In the genomic region with DNA sequence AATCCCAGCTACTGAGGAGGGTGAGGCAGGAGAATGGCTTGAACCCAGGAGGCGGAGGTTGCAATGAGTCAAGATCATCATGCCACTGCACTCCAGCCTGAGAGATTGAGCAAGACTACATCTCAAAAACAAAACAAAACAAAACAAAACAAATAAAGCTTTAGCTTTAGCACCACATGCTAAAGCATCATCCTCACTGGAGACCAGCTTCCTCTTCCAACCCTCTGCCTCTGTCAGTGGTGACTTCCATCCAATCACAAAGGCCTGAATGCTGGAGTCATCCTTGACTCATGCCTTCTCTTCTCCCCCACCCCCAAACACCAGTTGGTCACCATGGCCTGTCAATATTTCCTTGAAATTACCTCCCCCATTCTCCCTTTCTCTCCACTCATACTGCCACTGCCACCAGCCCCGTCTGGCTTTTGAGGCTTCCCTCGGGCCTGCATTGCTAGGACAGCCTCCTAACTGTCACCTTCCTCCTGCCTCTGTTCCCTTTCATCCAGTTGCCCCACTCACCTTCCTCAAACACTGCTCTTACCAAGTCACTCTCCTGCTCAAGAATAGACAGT, we compare ENCODE assay signal across 1 cellular context.
TF ChIP-seq lines count a peak whose summit lies in the region.

No MANE protein-coding gene starts in this region.

TF ChIP-seq in K562, 482 proteins besides CTCF, POLR2A, EP300 and RAD21 (continued from another document and continues in another):
- no peak for TF ChIP-seq TCF7 (IDR thresholded peaks at IDR 0.05; ENCODE audit: borderline replicate concordance)
- TF ChIP-seq TFE3 (CRISPR knock-in tag; IDR thresholded peaks at IDR 0.05), result no peak
- 0 out of 2 replicates have a peak, but pooled peaks have one; percentile 39 for TF ChIP-seq CTBP1 (IDR thresholded peaks at IDR 0.05; ENCODE audit: borderline replicate concordance)
- peak; percentile 45; the same call in 1 of the 2 replicates for TF ChIP-seq SMARCA4 (IDR thresholded peaks at IDR 0.05)
- TF ChIP-seq CREB1 (IDR thresholded peaks at IDR 0.05), result no peak
- TF ChIP-seq CREB1 (CRISPR knock-in tag; IDR thresholded peaks at IDR 0.05), result no peak; the same call in 1 of the 2 replicates
- TF ChIP-seq, protein P1, sequence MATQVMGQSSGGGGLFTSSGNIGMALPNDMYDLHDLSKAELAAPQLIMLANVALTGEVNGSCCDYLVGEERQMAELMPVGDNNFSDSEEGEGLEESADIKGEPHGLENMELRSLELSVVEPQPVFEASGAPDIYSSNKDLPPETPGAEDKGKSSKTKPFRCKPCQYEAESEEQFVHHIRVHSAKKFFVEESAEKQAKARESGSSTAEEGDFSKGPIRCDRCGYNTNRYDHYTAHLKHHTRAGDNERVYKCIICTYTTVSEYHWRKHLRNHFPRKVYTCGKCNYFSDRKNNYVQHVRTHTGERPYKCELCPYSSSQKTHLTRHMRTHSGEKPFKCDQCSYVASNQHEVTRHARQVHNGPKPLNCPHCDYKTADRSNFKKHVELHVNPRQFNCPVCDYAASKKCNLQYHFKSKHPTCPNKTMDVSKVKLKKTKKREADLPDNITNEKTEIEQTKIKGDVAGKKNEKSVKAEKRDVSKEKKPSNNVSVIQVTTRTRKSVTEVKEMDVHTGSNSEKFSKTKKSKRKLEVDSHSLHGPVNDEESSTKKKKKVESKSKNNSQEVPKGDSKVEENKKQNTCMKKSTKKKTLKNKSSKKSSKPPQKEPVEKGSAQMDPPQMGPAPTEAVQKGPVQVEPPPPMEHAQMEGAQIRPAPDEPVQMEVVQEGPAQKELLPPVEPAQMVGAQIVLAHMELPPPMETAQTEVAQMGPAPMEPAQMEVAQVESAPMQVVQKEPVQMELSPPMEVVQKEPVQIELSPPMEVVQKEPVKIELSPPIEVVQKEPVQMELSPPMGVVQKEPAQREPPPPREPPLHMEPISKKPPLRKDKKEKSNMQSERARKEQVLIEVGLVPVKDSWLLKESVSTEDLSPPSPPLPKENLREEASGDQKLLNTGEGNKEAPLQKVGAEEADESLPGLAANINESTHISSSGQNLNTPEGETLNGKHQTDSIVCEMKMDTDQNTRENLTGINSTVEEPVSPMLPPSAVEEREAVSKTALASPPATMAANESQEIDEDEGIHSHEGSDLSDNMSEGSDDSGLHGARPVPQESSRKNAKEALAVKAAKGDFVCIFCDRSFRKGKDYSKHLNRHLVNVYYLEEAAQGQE (CRISPR knock-in tag; IDR thresholded peaks at IDR 0.05; ENCODE audit: low read depth), result no peak
- no peak for TF ChIP-seq BACH1 (tag; IDR thresholded peaks at IDR 0.05)
- TF ChIP-seq NFE2L1 (tag; IDR thresholded peaks at IDR 0.05; ENCODE audit: borderline replicate concordance, low read depth), result no peak
- no peak for TF ChIP-seq ZNF277 (CRISPR knock-in tag; IDR thresholded peaks at IDR 0.05; ENCODE audit: borderline replicate concordance)
- TF ChIP-seq MBD2 (IDR thresholded peaks at IDR 0.05; ENCODE audit: borderline replicate concordance, low read depth), result no peak
- TF ChIP-seq ZBTB34 (CRISPR knock-in tag; IDR thresholded peaks at IDR 0.05), result no peak
- no peak for TF ChIP-seq ZNF75A (CRISPR knock-in tag; IDR thresholded peaks at IDR 0.05)
- no peak for TF ChIP-seq ETV1 (tag; conservative IDR thresholded peaks at IDR 0.05; ENCODE audit: low read depth)
- 0 out of 2 replicates have a peak, but pooled peaks have one; percentile 27 for TF ChIP-seq EGR1 (conservative IDR thresholded peaks at IDR 0.05)
- TF ChIP-seq SMARCC2 (IDR thresholded peaks at IDR 0.05; ENCODE audit: low read depth), result no peak
- no peak for TF ChIP-seq USF2 (CRISPR knock-in tag; IDR thresholded peaks at IDR 0.05)
- TF ChIP-seq TFAM (CRISPR knock-in tag; conservative IDR thresholded peaks at IDR 0.05), result no peak
- TF ChIP-seq SMAD2 (IDR thresholded peaks at IDR 0.05; ENCODE audit: low read depth, low read length), result no peak
- peak; percentile 90 for TF ChIP-seq FOSL1 (tag; conservative IDR thresholded peaks at IDR 0.05)
- TF ChIP-seq, protein P2, sequence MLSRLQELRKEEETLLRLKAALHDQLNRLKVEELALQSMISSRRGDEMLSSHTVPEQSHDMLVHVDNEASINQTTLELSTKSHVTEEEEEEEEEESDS (CRISPR knock-in tag; IDR thresholded peaks at IDR 0.05), result no peak
- no peak for TF ChIP-seq E2F6 (IDR thresholded peaks at IDR 0.05; ENCODE audit: borderline replicate concordance in 1 of 2, extremely low read depth in 1 of 2, insufficient read depth in 1 of 2, insufficient read length in 1 of 2, low read depth in 1 of 2, low read length in 1 of 2, poor library complexity in 1 of 2, severe bottlenecking in 1 of 2)
- TF ChIP-seq, protein P3, sequence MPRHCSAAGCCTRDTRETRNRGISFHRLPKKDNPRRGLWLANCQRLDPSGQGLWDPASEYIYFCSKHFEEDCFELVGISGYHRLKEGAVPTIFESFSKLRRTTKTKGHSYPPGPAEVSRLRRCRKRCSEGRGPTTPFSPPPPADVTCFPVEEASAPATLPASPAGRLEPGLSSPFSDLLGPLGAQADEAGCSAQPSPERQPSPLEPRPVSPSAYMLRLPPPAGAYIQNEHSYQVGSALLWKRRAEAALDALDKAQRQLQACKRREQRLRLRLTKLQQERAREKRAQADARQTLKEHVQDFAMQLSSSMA (CRISPR knock-in tag; IDR thresholded peaks at IDR 0.05), result no peak
- TF ChIP-seq SMARCE1 (IDR thresholded peaks at IDR 0.05), result no peak
- TF ChIP-seq, protein P4, sequence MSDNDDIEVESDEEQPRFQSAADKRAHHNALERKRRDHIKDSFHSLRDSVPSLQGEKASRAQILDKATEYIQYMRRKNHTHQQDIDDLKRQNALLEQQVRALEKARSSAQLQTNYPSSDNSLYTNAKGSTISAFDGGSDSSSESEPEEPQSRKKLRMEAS (CRISPR knock-in tag; IDR thresholded peaks at IDR 0.05), result peak; percentile 66
- TF ChIP-seq ZFPM2 (CRISPR knock-in tag; IDR thresholded peaks at IDR 0.05), result no peak
- TF ChIP-seq VEZF1 (CRISPR knock-in tag; IDR thresholded peaks at IDR 0.05), result no peak
- TF ChIP-seq CBFA2T3 (IDR thresholded peaks at IDR 0.05), result 0 out of 2 replicates have a peak, but pooled peaks have one; percentile 7
- TF ChIP-seq JUND (IDR thresholded peaks at IDR 0.05; ENCODE audit: borderline replicate concordance, low read depth, low read length), result peak; percentile 68; the same call in 1 of the 2 replicates
- TF ChIP-seq JUND (tag; IDR thresholded peaks at IDR 0.05; ENCODE audit: borderline replicate concordance, low read depth, low read length), result peak; percentile 69; the same call in 1 of the 3 replicates
- TF ChIP-seq NR3C1 (CRISPR knock-in tag; IDR thresholded peaks at IDR 0.05), result no peak
- no peak for TF ChIP-seq ZNF12 (CRISPR knock-in tag; IDR thresholded peaks at IDR 0.05)
- no peak for TF ChIP-seq PHF20 (IDR thresholded peaks at IDR 0.05; ENCODE audit: partially characterized antibody)
- TF ChIP-seq RBM34 (IDR thresholded peaks at IDR 0.05; ENCODE audit: borderline replicate concordance, insufficient read depth, low read length), result no peak
- TF ChIP-seq, protein P5, sequence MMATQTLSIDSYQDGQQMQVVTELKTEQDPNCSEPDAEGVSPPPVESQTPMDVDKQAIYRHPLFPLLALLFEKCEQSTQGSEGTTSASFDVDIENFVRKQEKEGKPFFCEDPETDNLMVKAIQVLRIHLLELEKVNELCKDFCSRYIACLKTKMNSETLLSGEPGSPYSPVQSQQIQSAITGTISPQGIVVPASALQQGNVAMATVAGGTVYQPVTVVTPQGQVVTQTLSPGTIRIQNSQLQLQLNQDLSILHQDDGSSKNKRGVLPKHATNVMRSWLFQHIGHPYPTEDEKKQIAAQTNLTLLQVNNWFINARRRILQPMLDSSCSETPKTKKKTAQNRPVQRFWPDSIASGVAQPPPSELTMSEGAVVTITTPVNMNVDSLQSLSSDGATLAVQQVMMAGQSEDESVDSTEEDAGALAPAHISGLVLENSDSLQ (IDR thresholded peaks at IDR 0.05), result peak; percentile 91
- no peak for TF ChIP-seq ZNF184 (CRISPR knock-in tag; IDR thresholded peaks at IDR 0.05)
- TF ChIP-seq CHD1 (IDR thresholded peaks at IDR 0.05; ENCODE audit: low read length), result no peak
- TF ChIP-seq ETV5 (CRISPR knock-in tag; IDR thresholded peaks at IDR 0.05; ENCODE audit: low read depth), result no peak
- TF ChIP-seq ATF3 (IDR thresholded peaks at IDR 0.05), result peak; percentile 76
- TF ChIP-seq ATF3 (CRISPR knock-in tag; conservative IDR thresholded peaks at IDR 0.05), result no peak
- no peak for TF ChIP-seq NELFE (IDR thresholded peaks at IDR 0.05; ENCODE audit: insufficient read depth, insufficient read length)
- TF ChIP-seq CCNT2 (IDR thresholded peaks at IDR 0.05; ENCODE audit: borderline replicate concordance, extremely low read depth, insufficient read length, low read depth, low read length), result no peak
- no peak for TF ChIP-seq ASH1L (IDR thresholded peaks at IDR 0.05; ENCODE audit: borderline replicate concordance, low read depth, partially characterized antibody)
- TF ChIP-seq ZFP30 (CRISPR knock-in tag; IDR thresholded peaks at IDR 0.05; ENCODE audit: borderline replicate concordance), result no peak
- no peak for TF ChIP-seq MCM3 (IDR thresholded peaks at IDR 0.05)
- TF ChIP-seq ZNF668 (CRISPR knock-in tag; IDR thresholded peaks at IDR 0.05), result no peak
- TF ChIP-seq U2AF1 (optimal IDR thresholded peaks at IDR 0.05; ENCODE audit: low read depth, low read length), result no peak
- no peak for TF ChIP-seq ZNF740 (CRISPR knock-in tag; IDR thresholded peaks at IDR 0.05)
- no peak for TF ChIP-seq ZNF740 (tag; IDR thresholded peaks at IDR 0.05)
- TF ChIP-seq MTF1 (CRISPR knock-in tag; IDR thresholded peaks at IDR 0.05; ENCODE audit: borderline replicate concordance), result no peak
